ENCODE assay signal across 7 cellular contexts in the genomic region with DNA sequence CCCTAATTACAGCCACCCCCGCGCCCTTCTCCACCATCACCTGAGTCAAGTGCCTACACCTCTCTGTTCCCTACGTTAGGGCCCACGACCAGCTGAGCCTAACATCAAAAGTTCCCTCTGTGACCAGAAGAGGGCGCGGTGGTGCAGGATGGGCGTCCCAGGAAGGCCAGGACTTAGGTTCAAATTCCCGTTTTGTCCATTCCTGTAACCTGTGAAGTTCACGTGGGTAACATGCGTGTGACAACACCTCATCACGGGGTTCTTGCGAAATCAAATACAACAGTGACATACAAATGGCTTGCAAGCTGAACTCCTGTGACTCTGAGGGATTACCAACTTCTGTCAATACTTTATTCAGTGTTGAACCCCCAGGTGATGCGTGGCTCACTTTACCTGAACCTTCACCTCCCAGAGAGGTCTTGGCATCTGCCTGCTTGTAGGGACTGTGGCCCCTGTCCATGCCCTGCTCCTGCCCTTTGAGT.
DNase-seq lines count a peak whose midpoint lies in the region; ATAC-seq and TF ChIP-seq lines count a peak whose summit lies in the region.

No MANE protein-coding gene starts in this region.

- H3K4me3 ChIP-seq in lower leg skin (ENCODE audit: low read depth, poor library complexity, severe bottlenecking): no peak overlapping the region

- intact Hi-C loops in lower leg skin (cut with DNase I; ENCODE audit: low total_unique reads): loop anchor here (5.0 kb wide), 1 partner anchor 213 kb away; no protein-coding TSS in a partner anchor

- no peaks in the 10 kb centered on the region for H3K27me3 Mint-ChIP-seq in WTC11 (ENCODE audit: low read depth)
- H3K27me3 Mint-ChIP-seq in central memory CD8-positive, alpha-beta T cell: no peaks in the 10 kb centered on the region

- ATAC-seq in WTC11: peak; percentile 94
- no peak for ATAC-seq in central memory CD8-positive, alpha-beta T cell (replicated peaks; ENCODE audit: extremely low read depth, poor library complexity, severe bottlenecking)

- no peak for TF ChIP-seq POLR2A in lower leg skin (IDR thresholded peaks at IDR 0.05)

- H3K27ac Mint-ChIP-seq in WTC11: no peak overlapping the region
- peak overlapping the region; percentile 98 for H3K27ac Mint-ChIP-seq in central memory CD8-positive, alpha-beta T cell (ENCODE audit: low read depth)

- peak; percentile 75 for TF ChIP-seq CTCF in GM12874 (IDR thresholded peaks at IDR 0.05; ENCODE audit: insufficient read depth, low read depth, low read length)
- peak; percentile 84 for TF ChIP-seq CTCF in WTC11 (IDR thresholded peaks at IDR 0.05)
- TF ChIP-seq CTCF in lower leg skin (IDR thresholded peaks at IDR 0.05): peak in 1 of 3 donors; percentile 60

- 42 to 43% methylated on average over 13 of the region's 13 CpGs for WGBS in lower leg skin, 2 donors

- H3K9me3 Mint-ChIP-seq in WTC11: 0 out of 2 replicates have a peak, but pooled peaks cover 6% of the 10 kb centered on the region
- no peaks in the 10 kb centered on the region for H3K9me3 Mint-ChIP-seq in central memory CD8-positive, alpha-beta T cell

- H3K4me3 Mint-ChIP-seq in WTC11: no peak overlapping the region
- H3K4me3 Mint-ChIP-seq in central memory CD8-positive, alpha-beta T cell: peak overlapping the region; percentile 59

- DNase-seq in NCI-H187 (lab: John Stamatoyannopoulos, UW): peak; percentile 35 to 70
- peak; percentile 85 for DNase-seq in WTC11 (ENCODE audit: low spot score)
- DNase-seq in central memory CD8-positive, alpha-beta T cell (ENCODE audit: low spot score in 2 of 2): peak; percentile 59 to 65
- DNase-seq in lower leg skin (ENCODE audit: low spot score in 2 of 2): peak; percentile 77 to 95
- DNase-seq in stimulated activated CD8-positive, alpha-beta memory T cell treated with anti-CD3 and anti-CD28 coated beads, Interleukin-4, amount 100 ng/mL, for 1 hour (ENCODE audit: low read depth in 2 of 2, low spot score in 1 of 2): peak; percentile 46 to 56
- DNase-seq in COR-L47 (lab: John Stamatoyannopoulos, UW): no peak

- peaks cover 14% of the 10 kb centered on the region for H3K4me1 Mint-ChIP-seq in WTC11
- H3K4me1 Mint-ChIP-seq in central memory CD8-positive, alpha-beta T cell: peaks cover 61% of the 10 kb centered on the region

- CTCF ChIA-PET in WTC11 (lab: Charles Lee): interaction anchor here (0.6 to 2.2 kb wide), 21 partner anchors 9 to 828 kb away, joined by 3 to 29 read pairs (median 3); a partner anchor contains a TSS

- no peaks in the 10 kb centered on the region for H3K36me3 Mint-ChIP-seq in WTC11
- H3K36me3 Mint-ChIP-seq in central memory CD8-positive, alpha-beta T cell (ENCODE audit: insufficient read depth): peaks cover 29% of the 10 kb centered on the region

- POLR2A ChIA-PET in WTC11 (lab: Charles Lee): no interaction called here

TF ChIP-seq in WTC11, 78 proteins besides CTCF, POLR2A, EP300 and RAD21:
- TF ChIP-seq NR3C1 (CRISPR knock-in tag; conservative IDR thresholded peaks at IDR 0.05; ENCODE audit: low read depth) (no peak), TEAD1 (CRISPR knock-in tag; IDR thresholded peaks at IDR 0.05) (0 out of 2 replicates have a peak, but pooled peaks have one; percentile 11)
- TF ChIP-seq, protein P1, sequence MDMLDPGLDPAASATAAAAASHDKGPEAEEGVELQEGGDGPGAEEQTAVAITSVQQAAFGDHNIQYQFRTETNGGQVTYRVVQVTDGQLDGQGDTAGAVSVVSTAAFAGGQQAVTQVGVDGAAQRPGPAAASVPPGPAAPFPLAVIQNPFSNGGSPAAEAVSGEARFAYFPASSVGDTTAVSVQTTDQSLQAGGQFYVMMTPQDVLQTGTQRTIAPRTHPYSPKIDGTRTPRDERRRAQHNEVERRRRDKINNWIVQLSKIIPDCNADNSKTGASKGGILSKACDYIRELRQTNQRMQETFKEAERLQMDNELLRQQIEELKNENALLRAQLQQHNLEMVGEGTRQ (CRISPR knock-in tag; IDR thresholded peaks at IDR 0.05): 0 out of 2 replicates have a peak, but pooled peaks have one; percentile 4
